In genomic region chr2:66236816-66237469, GRCh38 we compare ENCODE assay signal across 26 cellular contexts.
DNase-seq lines count a peak whose midpoint lies in the region; ATAC-seq, FAIRE-seq and TF ChIP-seq lines count a peak whose summit lies in the region.
"Had no signal": no experiment of that assay in that cellular context is flagged by ENCODE, and none has a peak within 500 bp of the region (broad histone marks: within the 10 kb centered on the region; RNA-seq: fewer than 3 reads in every experiment).

No MANE protein-coding gene starts in this region.

- POLR2A ChIA-PET in K562 (lab: Yijun Ruan, JAX), result no interaction called here

- H3K9me3 ChIP-seq in cardiac muscle cell (ENCODE audit: low read depth), result no peaks in the 10 kb centered on the region
- no peaks in the 10 kb centered on the region for H3K9me3 ChIP-seq in K562 (replicated peaks; ENCODE audit: control insufficient read depth, insufficient read depth, low read depth, low read length)
- H3K9me3 ChIP-seq in neuronal stem cell (replicated peaks in 1 of 2; ENCODE audit: control insufficient read depth in 2 of 2, insufficient read depth in 1 of 2, low read depth in 1 of 2, low read length in 2 of 2), result no peaks in the 10 kb centered on the region
- H3K9me3 ChIP-seq in transverse colon, result no peaks in the 10 kb centered on the region

- ATAC-seq in Right ventricle myocardium superior (ENCODE audit: poor library complexity) (no peak), K562 (no peak), HG02642 (IDR thresholded peaks at IDR 0.05; ENCODE audit: poor library complexity, unreplicated experiment) (no peak)
- ATAC-seq: GM12878, HCT116, SK-N-SH treated with all-trans-retinoic acid at 6 μM for 48 hours had no signal

- no peak for TF ChIP-seq RAD21 in K562 (CRISPR knock-in tag; conservative IDR thresholded peaks at IDR 0.05 in 1 of 2, IDR thresholded peaks at IDR 0.05 in 1 of 2)

- no peak for TF ChIP-seq CTCF in cardiac muscle cell (IDR thresholded peaks at IDR 0.05; ENCODE audit: low read depth, low read length)
- TF ChIP-seq CTCF in K562 (IDR thresholded peaks at IDR 0.05 in 2 of 3, conservative IDR thresholded peaks at IDR 0.05 in 1 of 3; ENCODE audit: insufficient read depth in 2 of 3, low read depth in 1 of 3, low read length in 3 of 3), result no peak
- no peak for TF ChIP-seq CTCF in transverse colon (IDR thresholded peaks at IDR 0.05)

- H3K36me3 ChIP-seq in cardiac muscle cell, result no peaks in the 10 kb centered on the region
- H3K36me3 ChIP-seq in K562 (ENCODE audit: control insufficient read depth, insufficient read depth, low read length), result no peaks in the 10 kb centered on the region
- H3K36me3 ChIP-seq in neuronal stem cell (replicated peaks in 1 of 2; ENCODE audit: control insufficient read depth in 2 of 2, insufficient read depth in 2 of 2, low read length in 2 of 2), result no peaks in the 10 kb centered on the region
- H3K36me3 ChIP-seq in transverse colon, result no peaks in the 10 kb centered on the region

- no peaks in the 10 kb centered on the region for H4K20me1 ChIP-seq in K562 (replicated peaks; ENCODE audit: control insufficient read depth, insufficient read depth, low read length)

- H2BK5ac ChIP-seq in neuronal stem cell (ENCODE audit: low read length), result no peak overlapping the region

- H3K79me2 ChIP-seq in K562 (ENCODE audit: control insufficient read depth, insufficient read depth, low read length), result no peaks in the 10 kb centered on the region

- H3K14ac ChIP-seq in neuronal stem cell (ENCODE audit: low read length), result no peak overlapping the region

- H3K27me3 ChIP-seq in cardiac muscle cell (no peaks in the 10 kb centered on the region), K562 (ENCODE audit: control insufficient read depth in 2 of 2, insufficient read depth in 2 of 2, low read length in 2 of 2) (peaks cover 6 to 22% of the 10 kb centered on the region in 2 experiments; a peak in 3 of 5 replicates), neuronal stem cell (ENCODE audit: control insufficient read depth in 3 of 3, insufficient read depth in 3 of 3, low read depth in 1 of 3, low read length in 3 of 3) (no peaks in the 10 kb centered on the region), transverse colon (no peaks in the 10 kb centered on the region)

- CTCF ChIA-PET in K562 (lab: Yijun Ruan, JAX; ENCODE audit: low intra/inter-chr PET ratio), result no interaction called here

- TF ChIP-seq EP300 in K562 (IDR thresholded peaks at IDR 0.05; ENCODE audit: low read length), result no peak
- no peak for TF ChIP-seq EP300 in transverse colon (IDR thresholded peaks at IDR 0.05; ENCODE audit: low read depth)

- no peak overlapping the region for H3K23ac ChIP-seq in neuronal stem cell (ENCODE audit: low read depth, low read length, poor library complexity)

- H3K9me1 ChIP-seq in K562 (ENCODE audit: control insufficient read depth, insufficient read depth, low read length), result no peaks in the 10 kb centered on the region

- no peak overlapping the region for H4K91ac ChIP-seq in neuronal stem cell (ENCODE audit: low read depth, low read length, poor library complexity)

- H2AFZ ChIP-seq in K562 (ENCODE audit: low read depth, low read length) (no peak overlapping the region), neuronal stem cell (ENCODE audit: low read length) (no peak overlapping the region)

- in situ Hi-C loops in K562 (cut with MboI) (no loop called here), transverse colon (cut with MboI; ENCODE audit: low pct_ligation_motif_present in 1 of 4, low pct_unique_long_range_greater_than_20kb in 1 of 4, low sequenced_read_pairs in 3 of 4) (no loop called here)

- H3K4me1 ChIP-seq in cardiac muscle cell (ENCODE audit: low read depth) (no peaks in the 10 kb centered on the region), K562 (replicated peaks in 1 of 2; ENCODE audit: control insufficient read depth in 2 of 2, insufficient read depth in 2 of 2, low read length in 2 of 2) (no peaks in the 10 kb centered on the region), neuronal stem cell (ENCODE audit: control insufficient read depth in 2 of 2, insufficient read depth in 1 of 2, low read depth in 1 of 2, low read length in 2 of 2) (peaks cover 0 to 30% of the 10 kb centered on the region in 2 donors), transverse colon (peaks cover 0 to 16% (median 3%) of the 10 kb centered on the region in 4 donors)

- no TSS peak for BruUV-seq in K562 (replicated peaks; lab: Mats Ljungman, UMichigan)

- no peak overlapping the region for H2AK5ac ChIP-seq in neuronal stem cell (ENCODE audit: low read depth, low read length)

- H3K4ac ChIP-seq in neuronal stem cell (ENCODE audit: low read length), result no peak overlapping the region

- FAIRE-seq in K562 (lab: Jason Lieb, UNC), result no peak
- FAIRE-seq: GM12878, GM19239, RCC 7860 had no signal

- H3K27ac ChIP-seq in cardiac muscle cell (peak overlapping the region; percentile 51), K562 (ENCODE audit: extremely low read depth, low read depth, low read length) (no peak overlapping the region), neuronal stem cell (replicated peaks; ENCODE audit: low read length) (no peak overlapping the region), transverse colon (no peak overlapping the region)
- H3K27ac ChIP-seq: 22Rv1, HL-60 had no signal

- 0% methylated on average over 13 of the region's 15 CpGs for WGBS in K562 (ENCODE audit: insufficient coverage, low coverage, missing lambda C conversion rate)
- WGBS in neuronal stem cell (ENCODE audit: extremely low coverage in 2 of 2, insufficient read length in 2 of 2, insufficient replicate concordance in 1 of 2), 2 donors, result no CpG with 5 or more reads among the region's 15 CpGs
- WGBS in transverse colon (ENCODE audit: low coverage in 1 of 2), 2 donors, result 69 to 80% methylated on average over 1 to 15 of the region's 15 CpGs

- H3K79me1 ChIP-seq in neuronal stem cell (ENCODE audit: low read depth, low read length), result no peaks in the 10 kb centered on the region

- intact Hi-C loops in Right ventricle myocardium superior (cut with DNase I), result no loop called here
- intact Hi-C loops in K562 (cut with micrococcal nuclease), result no loop called here
- intact Hi-C loops in transverse colon (cut with DNase I; ENCODE audit: low total_unique reads), result no loop called here

- DNase-seq in cardiac muscle cell (ENCODE audit: low read depth in 1 of 2, low spot score in 1 of 2) (peak in 1 of 2 donors; percentile 54), Right ventricle myocardium superior (no peak), K562 (ENCODE audit: extremely low read depth in 1 of 4, low spot score in 3 of 4) (no peak), neuronal stem cell (ENCODE audit: low spot score) (no peak), NCI-H1417 treated with DMSO at 0.1 percent for 48 hours (lab: John Stamatoyannopoulos, UW) (no peak), transverse colon (no peak), NCI-H524 treated with DMSO at 0.1 percent for 48 hours (lab: John Stamatoyannopoulos, UW) (no peak)
- DNase-seq: AML-193; CD4-positive, CD25-positive, alpha-beta regulatory T cell; COR-L47; MM.1S; NCI-H1092; NCI-H2081 treated with DMSO at 0.1 percent for 48 hours; NCI-H446 treated with DMSO at 0.1 percent for 48 hours; NCI-H748 treated with DMSO at 0.1 percent for 48 hours; NK-92 treated with Interleukin-12 subunit alpha and Interleukin-12 subunit beta, amount 100 ng/mL, for 24 hours; SHP77 treated with DMSO at 0.1 percent for 48 hours; T-helper 1 cell had no signal

- peak overlapping the region; percentile 42 for H3K18ac ChIP-seq in neuronal stem cell (ENCODE audit: low read length)

- H3K4me2 ChIP-seq in K562 (ENCODE audit: insufficient read depth, low read length), result no peak overlapping the region
- no peak overlapping the region for H3K4me2 ChIP-seq in neuronal stem cell (ENCODE audit: insufficient read depth, low read length, poor library complexity, severe bottlenecking)

- H2BK12ac ChIP-seq in neuronal stem cell (ENCODE audit: low read length), result no peak overlapping the region

- H3K4me3 ChIP-seq in cardiac muscle cell (no peak overlapping the region), K562 (no peak overlapping the region), neuronal stem cell (ENCODE audit: low read length in 2 of 2) (no peak overlapping the region), transverse colon (no peak overlapping the region)
- H3K4me3 ChIP-seq: GM12878 had no signal

- H2BK15ac ChIP-seq in neuronal stem cell (ENCODE audit: low read length), result peak overlapping the region; percentile 16

- H3K9ac ChIP-seq in K562 (ENCODE audit: insufficient read depth in 1 of 2, low read depth in 2 of 2, low read length in 2 of 2) (no peak overlapping the region), neuronal stem cell (ENCODE audit: low read depth, low read length, poor library complexity) (no peak overlapping the region)

- no peak overlapping the region for H4K8ac ChIP-seq in neuronal stem cell (ENCODE audit: low read depth, low read length)

- H2BK120ac ChIP-seq in neuronal stem cell (ENCODE audit: low read depth, low read length), result no peak overlapping the region

- TF ChIP-seq POLR2A in K562 (conservative IDR thresholded peaks at IDR 0.05) (no peak), transverse colon (IDR thresholded peaks at IDR 0.05) (no peak)

TF ChIP-seq in K562, 482 proteins besides CTCF, POLR2A, EP300 and RAD21:
- TF ChIP-seq ATF1 (CRISPR knock-in tag; IDR thresholded peaks at IDR 0.05) (no peak), ATF1 (tag; IDR thresholded peaks at IDR 0.05) (peak; percentile 44), BRD9 (IDR thresholded peaks at IDR 0.05; ENCODE audit: low read depth, partially characterized antibody) (no peak)
